In the genomic region with DNA sequence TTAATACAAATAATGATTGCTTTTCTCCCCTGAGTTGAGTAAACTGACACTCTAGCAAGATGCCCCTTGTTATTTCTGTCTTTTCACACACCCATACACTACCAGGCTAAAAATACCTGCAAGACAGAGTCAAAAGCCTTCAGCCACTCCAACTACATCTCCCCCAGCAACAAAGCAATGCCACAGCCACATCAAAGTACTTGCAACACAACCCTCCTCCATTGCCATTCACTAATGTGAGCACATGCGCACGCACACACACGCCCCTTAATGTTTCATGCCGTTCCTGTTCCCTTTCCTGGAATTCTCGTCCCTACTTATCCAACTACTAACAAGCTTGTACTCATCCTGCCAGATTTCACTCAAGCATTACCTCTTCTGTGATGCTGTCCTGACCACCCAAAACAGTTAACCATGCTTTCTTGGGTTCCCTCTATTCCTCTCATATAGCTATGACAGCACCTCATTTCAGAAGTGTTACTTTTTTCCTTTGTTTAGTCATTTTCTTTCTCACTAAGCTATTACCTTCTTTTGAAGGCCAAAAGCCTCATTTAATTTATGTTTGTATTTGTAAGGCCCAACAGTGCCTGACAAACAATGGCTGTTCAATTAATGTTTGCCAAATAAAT, we compare ENCODE assay signal across 19 cellular contexts. TPM values are rescaled to one million over a fixed set of nuclear protein-coding genes. Genes with fewer than 3 reads are reported as not detected.
DNase-seq lines count a peak whose midpoint lies in the region; ATAC-seq and TF ChIP-seq lines count a peak whose summit lies in the region.
"Had no signal": no experiment of that assay in that cellular context is flagged by ENCODE, and none has a peak within 500 bp of the region (broad histone marks: within the 10 kb centered on the region; RNA-seq: fewer than 3 reads in every experiment).

No MANE protein-coding gene starts in this region.

- intact Hi-C loops in activated naive CD4-positive, alpha-beta T cell treated with anti-CD3 and anti-CD28 coated beads for 36 hours (cut with micrococcal nuclease), result no loop called here
- intact Hi-C loops in left cardiac atrium (cut with DNase I), result no loop called here

- CTCF ChIA-PET in activated naive CD4-positive, alpha-beta T cell treated with anti-CD3 and anti-CD28 coated beads for 36 hours (lab: Charles Lee), result interaction anchor here (1.3 kb wide), 1 partner anchor 266 kb away, joined by 3 read pairs; no protein-coding TSS in a partner anchor

- ATAC-seq in activated T-helper 17 cell treated with anti-CD3 and anti-CD28 coated beads, Interleukin-2, amount 50 U/mL, for 72 hours (replicated peaks), result peak; percentile 46
- ATAC-seq in left cardiac atrium (peak; percentile 44 to 47), HG03095 (IDR thresholded peaks at IDR 0.05; ENCODE audit: unreplicated experiment) (no peak), GM21447 (IDR thresholded peaks at IDR 0.05; ENCODE audit: unreplicated experiment) (no peak)
- peak; percentile 49 for ATAC-seq in stimulated activated naive CD8-positive, alpha-beta T cell treated with anti-CD3 and anti-CD28 coated beads, Interleukin-15, Interleukin-2, amounts not matched to agents 100 U/mL and 50 U/mL, for 24 hours
- ATAC-seq: PC-3 had no signal

- peaks cover 5% of the 10 kb centered on the region for H3K4me1 Mint-ChIP-seq in activated naive CD4-positive, alpha-beta T cell treated with anti-CD3 and anti-CD28 coated beads for 36 hours (ENCODE audit: low read depth)
- peaks cover 6% of the 10 kb centered on the region for H3K4me1 Mint-ChIP-seq in activated T-helper 17 cell treated with anti-CD3 and anti-CD28 coated beads, Interleukin-2, amount 50 U/mL, for 72 hours
- H3K4me1 Mint-ChIP-seq in chondrocyte (ENCODE audit: low read depth), result peaks cover 4% of the 10 kb centered on the region

- no peaks in the 10 kb centered on the region for H3K27me3 Mint-ChIP-seq in activated naive CD4-positive, alpha-beta T cell treated with anti-CD3 and anti-CD28 coated beads for 36 hours (ENCODE audit: low read depth)
- no peaks in the 10 kb centered on the region for H3K27me3 Mint-ChIP-seq in activated T-helper 17 cell treated with anti-CD3 and anti-CD28 coated beads, Interleukin-2, amount 50 U/mL, for 72 hours
- H3K27me3 Mint-ChIP-seq in chondrocyte (ENCODE audit: low read depth), result no peaks in the 10 kb centered on the region
- H3K27me3 Mint-ChIP-seq: memory B cell; natural killer cell treated with Interleukin-12 subunit alpha and Interleukin-12 subunit beta and Interleukin-15 and Interleukin-18, amount 100 ng/mL, for 72 hours had no signal

- H3K9me3 Mint-ChIP-seq in activated naive CD4-positive, alpha-beta T cell treated with anti-CD3 and anti-CD28 coated beads for 36 hours, result no peaks in the 10 kb centered on the region
- no peaks in the 10 kb centered on the region for H3K9me3 Mint-ChIP-seq in activated T-helper 17 cell treated with anti-CD3 and anti-CD28 coated beads, Interleukin-2, amount 50 U/mL, for 72 hours
- no peaks in the 10 kb centered on the region for H3K9me3 Mint-ChIP-seq in chondrocyte (ENCODE audit: low read depth)
- H3K9me3 Mint-ChIP-seq: memory B cell; natural killer cell treated with Interleukin-12 subunit alpha and Interleukin-12 subunit beta and Interleukin-15 and Interleukin-18, amount 100 ng/mL, for 72 hours had no signal

- no peak for TF ChIP-seq CTCF in chondrocyte (IDR thresholded peaks at IDR 0.05)

- DNase-seq in activated naive CD4-positive, alpha-beta T cell treated with anti-CD3 and anti-CD28 coated beads for 36 hours, result peak; percentile 15
- no peak for DNase-seq in activated naive CD4-positive, alpha-beta T cell treated with Interleukin-2 at 50 U/mL for 16 hours
- DNase-seq in left cardiac atrium, result no peak
- DNase-seq in stimulated activated naive CD8-positive, alpha-beta T cell treated with anti-CD3 and anti-CD28 coated beads, Interleukin-15, Interleukin-2, amounts not matched to agents 100 U/mL and 50 U/mL, for 24 hours, result no peak
- DNase-seq in chondrocyte (ENCODE audit: low spot score), result no peak
- DNase-seq: ACHN; cortex of kidney; DMS153; erythroblast; NCI-H1105 treated with DMSO at 0.1 percent for 48 hours; NCI-H2171 treated with DMSO at 0.1 percent for 48 hours; PC-3; stimulated activated CD4-positive, alpha-beta T cell treated with anti-CD3 and anti-CD28 coated beads, Interleukin-15, amount 100 ng/mL, for 24 hours; T-helper 9 cell had no signal

- peaks cover 8% of the 10 kb centered on the region for H3K36me3 Mint-ChIP-seq in activated naive CD4-positive, alpha-beta T cell treated with anti-CD3 and anti-CD28 coated beads for 36 hours (ENCODE audit: low read depth)
- peaks cover 9% of the 10 kb centered on the region for H3K36me3 Mint-ChIP-seq in activated T-helper 17 cell treated with anti-CD3 and anti-CD28 coated beads, Interleukin-2, amount 50 U/mL, for 72 hours (ENCODE audit: low read depth)
- H3K36me3 Mint-ChIP-seq in chondrocyte (ENCODE audit: low read depth), result peaks cover 2% of the 10 kb centered on the region
- H3K36me3 Mint-ChIP-seq: natural killer cell treated with Interleukin-12 subunit alpha and Interleukin-12 subunit beta and Interleukin-15 and Interleukin-18, amount 100 ng/mL, for 72 hours had no signal

- no peak overlapping the region for H3K27ac Mint-ChIP-seq in activated naive CD4-positive, alpha-beta T cell treated with anti-CD3 and anti-CD28 coated beads for 36 hours
- no peak overlapping the region for H3K27ac Mint-ChIP-seq in activated T-helper 17 cell treated with anti-CD3 and anti-CD28 coated beads, Interleukin-2, amount 50 U/mL, for 72 hours
- no peak overlapping the region for H3K27ac Mint-ChIP-seq in chondrocyte (ENCODE audit: unreplicated experiment)
- H3K27ac Mint-ChIP-seq: memory B cell; natural killer cell treated with Interleukin-12 subunit alpha and Interleukin-12 subunit beta and Interleukin-15 and Interleukin-18, amount 100 ng/mL, for 72 hours had no signal

- H3K4me3 Mint-ChIP-seq in activated naive CD4-positive, alpha-beta T cell treated with anti-CD3 and anti-CD28 coated beads for 36 hours, result no peak overlapping the region
- no peak overlapping the region for H3K4me3 Mint-ChIP-seq in activated T-helper 17 cell treated with anti-CD3 and anti-CD28 coated beads, Interleukin-2, amount 50 U/mL, for 72 hours
- H3K4me3 Mint-ChIP-seq in chondrocyte (ENCODE audit: unreplicated experiment), result no peak overlapping the region
- H3K4me3 Mint-ChIP-seq: memory B cell; natural killer cell treated with Interleukin-12 subunit alpha and Interleukin-12 subunit beta and Interleukin-15 and Interleukin-18, amount 100 ng/mL, for 72 hours had no signal

RNA-seq across cellular contexts. Expression of a gene that starts 29.6 kb away (rescaled TPM):
- total RNA-seq in activated naive CD4-positive, alpha-beta T cell treated with anti-CD3 and anti-CD28 coated beads for 36 hours, result 10 to 100 TPM; 15.0 to 17.4 TPM
- total RNA-seq in activated T-helper 17 cell treated with anti-CD3 and anti-CD28 coated beads, Interleukin-2, amount 50 U/mL, for 72 hours, result 10 to 100 TPM; 15.2 to 30.1 TPM
- total RNA-seq in left cardiac atrium (100 to 1,000 TPM in 1 of 2 donors, 10 to 100 TPM in 1; 65.6 to 101 TPM), chondrocyte (18.2 to 30.6 TPM (median 19.0 TPM) in 3 replicates)

RNA-seq across cellular contexts. Expression of a gene that starts 57.8 kb away (rescaled TPM):
- 10 to 100 TPM; 74.6 to 77.2 TPM for total RNA-seq in activated naive CD4-positive, alpha-beta T cell treated with anti-CD3 and anti-CD28 coated beads for 36 hours
- 10 to 100 TPM; 47.5 to 85.0 TPM for total RNA-seq in activated T-helper 17 cell treated with anti-CD3 and anti-CD28 coated beads, Interleukin-2, amount 50 U/mL, for 72 hours
- total RNA-seq in left cardiac atrium (10 to 100 TPM; 32.2 to 37.4 TPM), chondrocyte (37.9 to 64.0 TPM (median 38.1 TPM) in 3 replicates)

Comparison
In these comparisons a context has a peak if more than half of its experiments do, and no peak if none do; other contexts are left out.
1. ATAC-seq: peak in activated T-helper 17 cell treated with anti-CD3 and anti-CD28 coated beads, Interleukin-2, amount 50 U/mL, for 72 hours (single experiment), left cardiac atrium (2 of 2) and stimulated activated naive CD8-positive, alpha-beta T cell treated with anti-CD3 and anti-CD28 coated beads, Interleukin-15, Interleukin-2, amounts not matched to agents 100 U/mL and 50 U/mL, for 24 hours (single experiment); none in HG03095 (single experiment) and GM21447 (single experiment).